ENCODE assay signal across 8 cellular contexts in the genomic region with DNA sequence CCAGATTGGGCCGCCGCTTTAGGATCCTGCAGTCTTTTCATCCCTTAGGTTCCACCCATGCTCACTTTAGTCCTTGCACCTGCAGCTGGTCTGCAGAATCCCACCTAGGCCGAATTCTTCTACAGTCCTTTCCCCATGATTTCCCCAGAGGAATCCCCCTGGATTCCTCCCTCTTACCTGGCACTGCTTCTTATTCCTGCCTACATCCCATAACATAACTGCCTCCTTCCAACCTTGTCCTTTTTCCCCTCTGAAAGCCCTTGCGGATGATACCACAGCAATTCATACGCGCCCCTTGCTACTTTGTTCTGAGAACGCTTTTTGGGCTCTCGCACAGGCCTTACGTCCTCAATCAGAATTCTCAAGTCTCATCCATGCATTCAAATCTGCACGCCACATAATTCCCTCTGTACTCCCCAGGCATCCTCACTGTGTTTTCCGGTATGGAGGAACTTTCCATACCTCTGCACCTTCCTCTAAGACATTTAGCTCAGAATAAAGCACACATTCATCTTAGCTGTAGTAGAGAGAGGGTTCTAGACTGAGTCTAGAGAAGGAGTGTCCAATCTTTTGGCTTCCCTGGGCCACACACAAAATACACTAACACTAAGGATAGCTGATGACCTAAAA. TPM values are rescaled to one million over a fixed set of nuclear protein-coding genes. Genes with fewer than 3 reads are reported as not detected.
DNase-seq lines count a peak whose midpoint lies in the region; ATAC-seq and TF ChIP-seq lines count a peak whose summit lies in the region.

No MANE protein-coding gene starts in this region.

- no peak for TF ChIP-seq POLR2A in erythroblast (IDR thresholded peaks at IDR 0.05; ENCODE audit: low read length)

- ATAC-seq in GM21825 (IDR thresholded peaks at IDR 0.05; ENCODE audit: unreplicated experiment), result peak; percentile 11
- ATAC-seq in T-cell (replicated peaks in 1 of 4), result peak in 2 of 4 experiments; percentile 10 to 21
- ATAC-seq in naive thymus-derived CD8-positive, alpha-beta T cell, result peak; percentile 10 to 28

- peak overlapping the region; percentile 87 to 94 (median 87) for H3K4me3 Mint-ChIP-seq in T-cell
- H3K4me3 Mint-ChIP-seq in naive thymus-derived CD8-positive, alpha-beta T cell, result peak overlapping the region; percentile 80 to 97 (median 93)

- TF ChIP-seq CTCF in AG10803 (conservative IDR thresholded peaks at IDR 0.05; ENCODE audit: low read length), result no peak

- peak; percentile 34 for DNase-seq in AG10803 (ENCODE audit: low read depth)
- DNase-seq in T-cell, result peak in 1 of 34 experiments; percentile 12
- peak; percentile 37 to 51 for DNase-seq in erythroblast (lab: John Stamatoyannopoulos, UW)
- peak in 3 of 10 donors; percentile 2 to 16 (median 12) for DNase-seq in naive thymus-derived CD8-positive, alpha-beta T cell
- no peak for DNase-seq in NCI-H2081 treated with DMSO at 0.1 percent for 48 hours (lab: John Stamatoyannopoulos, UW)
- DNase-seq in NCI-H446 treated with DMSO at 0.1 percent for 48 hours (lab: John Stamatoyannopoulos, UW), result no peak
- DNase-seq in COLO668 (lab: John Stamatoyannopoulos, UW; ENCODE audit: unreplicated experiment), result no peak

- H3K9me3 Mint-ChIP-seq in T-cell, result no peaks in the 10 kb centered on the region
- no peaks in the 10 kb centered on the region for H3K9me3 Mint-ChIP-seq in naive thymus-derived CD8-positive, alpha-beta T cell

- peaks cover 0 to 9% of the 10 kb centered on the region in 2 donors for H3K27me3 Mint-ChIP-seq in T-cell
- peaks cover 0 to 7% (median 0%) of the 10 kb centered on the region in 5 donors for H3K27me3 Mint-ChIP-seq in naive thymus-derived CD8-positive, alpha-beta T cell

- CTCF ChIA-PET in T-cell (lab: Charles Lee), result interaction anchor here in 1 of 2 donors (0.7 kb wide), 1 partner anchor 150 kb away, joined by 3 read pairs; no protein-coding TSS in a partner anchor

- H3K4me1 Mint-ChIP-seq in T-cell, result peaks cover 26 to 40% (median 36%) of the 10 kb centered on the region in 3 donors
- peaks cover 18 to 45% (median 33%) of the 10 kb centered on the region in 4 donors for H3K4me1 Mint-ChIP-seq in naive thymus-derived CD8-positive, alpha-beta T cell

- peaks cover 5% of the 10 kb centered on the region for H3K36me3 Mint-ChIP-seq in T-cell
- H3K36me3 Mint-ChIP-seq in naive thymus-derived CD8-positive, alpha-beta T cell, result peaks cover under 1 to 14% (median 1%) of the 10 kb centered on the region in 3 donors

- POLR2A ChIA-PET in T-cell (lab: Charles Lee), result interaction anchor here in 1 of 2 donors (0.6 to 0.9 kb wide), 2 partner anchors 13 to 177 kb away, joined by 3 read pairs; no protein-coding TSS in a partner anchor
- POLR2A ChIA-PET in naive thymus-derived CD8-positive, alpha-beta T cell (lab: Charles Lee), result interaction anchor here (0.6 to 0.7 kb wide), 3 partner anchors 147 to 1029 kb away, joined by 3 to 4 read pairs (median 3); no protein-coding TSS in a partner anchor

- H3K4me3 ChIP-seq in AG10803 (ENCODE audit: low read length), result peak overlapping the region; percentile 80

- peak overlapping the region; percentile 4 to 75 for H3K27ac Mint-ChIP-seq in T-cell
- H3K27ac Mint-ChIP-seq in naive thymus-derived CD8-positive, alpha-beta T cell, result peak overlapping the region; percentile 42 to 91 (median 80)

RNA-seq across cellular contexts. Expression of a gene that starts 0.6 kb away (rescaled TPM):
- total RNA-seq in T-cell, result 10 to 100 TPM; 12.1 to 17.3 (median 14.5) TPM
- total RNA-seq in naive thymus-derived CD8-positive, alpha-beta T cell, result 10 to 100 TPM; 17.6 to 17.9 TPM
- 10 to 100 TPM; 16.4 to 18.9 (median 18.5) TPM for polyA plus RNA-seq in naive thymus-derived CD8-positive, alpha-beta T cell

RNA-seq across cellular contexts. Expression of a gene that starts 14.5 kb away (rescaled TPM):
- under 1 TPM in 2 of 5 donors, not detected in 3; 0.15 to 0.30 TPM for total RNA-seq in T-cell
- not detected for total RNA-seq in naive thymus-derived CD8-positive, alpha-beta T cell
- not detected for polyA plus RNA-seq in naive thymus-derived CD8-positive, alpha-beta T cell

Comparison
In these comparisons a context has a peak if more than half of its experiments do, and no peak if none do; other contexts are left out.
1. DNase-seq: peak in AG10803 (single experiment) and erythroblast (2 of 2); none in NCI-H2081 treated with DMSO at 0.1 percent for 48 hours (single experiment), NCI-H446 treated with DMSO at 0.1 percent for 48 hours (single experiment) and COLO668 (single experiment).